ENCODE assay signal across 18 cellular contexts in the genomic region with DNA sequence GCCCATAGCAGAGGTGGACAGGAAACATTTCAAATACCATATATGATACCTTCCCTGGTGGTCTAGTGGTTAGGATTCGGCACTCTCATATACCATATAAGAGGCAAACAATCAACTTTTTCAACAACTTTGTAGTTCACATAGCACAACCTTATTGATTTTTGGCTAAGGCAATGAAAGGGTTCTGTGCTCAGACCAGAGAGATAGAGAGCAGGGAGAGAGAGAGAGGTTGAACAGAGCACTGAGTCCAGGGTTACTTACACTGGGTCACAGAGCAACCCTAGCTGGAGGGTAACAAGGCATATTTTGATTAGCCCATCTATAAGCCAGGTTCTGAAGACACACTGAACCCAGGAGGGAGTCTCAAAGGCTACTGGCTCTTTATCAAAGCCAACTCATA.
DNase-seq lines count a peak whose midpoint lies in the region; ATAC-seq, FAIRE-seq and TF ChIP-seq lines count a peak whose summit lies in the region.
"Had no signal": no experiment of that assay in that cellular context is flagged by ENCODE, and none has a peak within 500 bp of the region (broad histone marks: within the 10 kb centered on the region; RNA-seq: fewer than 3 reads in every experiment).

No MANE protein-coding gene starts in this region.

- ATAC-seq in A549 (no peak), left lung (peak; percentile 5)
- ATAC-seq: GM12878 had no signal

- TF ChIP-seq RAD21 in A549 (conservative IDR thresholded peaks at IDR 0.05 in 1 of 2, IDR thresholded peaks at IDR 0.05 in 1 of 2) = no peak

- H3K9me2 ChIP-seq in Loucy (replicated peaks; ENCODE audit: low read depth, low read length) = no peaks in the 10 kb centered on the region

- H3K4me1 ChIP-seq in A549 (peaks cover 51% of the 10 kb centered on the region), Loucy (ENCODE audit: insufficient read depth, low read length, poor library complexity, severe bottlenecking) (peaks cover 27% of the 10 kb centered on the region), left lung (peaks cover 8 to 15% of the 10 kb centered on the region in 2 donors), mucosa of stomach (ENCODE audit: control insufficient read depth, insufficient read depth, low read length) (peaks cover 29% of the 10 kb centered on the region)
- H3K4me1 ChIP-seq: HAP-1 had no signal

- intact Hi-C loops in left lung (cut with DNase I) = no loop called here

- H4K20me1 ChIP-seq in Loucy (ENCODE audit: insufficient read depth, low read length, poor library complexity, severe bottlenecking) = no peaks in the 10 kb centered on the region
- H4K20me1 ChIP-seq: BLaER1 treated with 17β-estradiol and CSF1 and Interleukin-3, amounts not matched to agents 10 nM and 100 nM had no signal

- H3K9ac ChIP-seq in Loucy (ENCODE audit: low read depth, low read length, poor library complexity, severe bottlenecking) = no peak overlapping the region
- peak overlapping the region; percentile 44 for H3K9ac ChIP-seq in mucosa of stomach (ENCODE audit: low read length)
- H3K9ac ChIP-seq: BLaER1 treated with 17β-estradiol and CSF1 and Interleukin-3, amounts not matched to agents 10 nM and 100 nM had no signal

- CTCF ChIA-PET in A549 (lab: Yijun Ruan, JAX) = interaction anchor here (3.1 kb wide), 1 partner anchor 40 kb away, joined by 10 read pairs; no protein-coding TSS in a partner anchor

- TF ChIP-seq EP300 in A549 (IDR thresholded peaks at IDR 0.05) = no peak

- no peaks in the 10 kb centered on the region for H3F3A ChIP-seq in Loucy (ENCODE audit: low read depth)

- no peaks in the 10 kb centered on the region for H3K36me3 ChIP-seq in Loucy (ENCODE audit: insufficient read depth, low read length)
- H3K36me3 ChIP-seq in left lung = no peaks in the 10 kb centered on the region
- H3K36me3 ChIP-seq in mucosa of stomach (ENCODE audit: control insufficient read depth, insufficient read depth, low read length) = no peaks in the 10 kb centered on the region
- H3K36me3 ChIP-seq: BLaER1 treated with 17β-estradiol and CSF1 and Interleukin-3, amounts not matched to agents 10 nM and 100 nM; HAP-1 had no signal

- DNase-seq in A549 (ENCODE audit: low read depth in 1 of 2, low spot score in 1 of 2) = no peak
- DNase-seq in left lung = no peak
- DNase-seq in hepatic stellate cell (ENCODE audit: low spot score) = no peak
- no peak for DNase-seq in NCI-H226
- DNase-seq in NOMO-1 (lab: John Stamatoyannopoulos, UW; ENCODE audit: unreplicated experiment in 2 of 2) = no peak
- no peak for DNase-seq in NCI-H345 treated with DMSO at 0.1 percent for 48 hours (lab: John Stamatoyannopoulos, UW; ENCODE audit: unreplicated experiment)
- DNase-seq: 8988T; ACHN; CD4-positive, CD25-positive, alpha-beta regulatory T cell; DMS 273 treated with DMSO at 0.1 percent for 48 hours; GOT3; IMR-90 had no signal

- FAIRE-seq in A549 (lab: Jason Lieb, UNC) = no peak
- FAIRE-seq: GM12878, GM18507 had no signal

- peak overlapping the region; percentile 39; the same call in 2 of the 3 replicates for H3K4me2 ChIP-seq in A549
- peak overlapping the region; percentile 40 for H3K4me2 ChIP-seq in Loucy (ENCODE audit: low read depth, low read length, poor library complexity, severe bottlenecking)
- H3K4me2 ChIP-seq: BLaER1 treated with 17β-estradiol and CSF1 and Interleukin-3, amounts not matched to agents 10 nM and 100 nM had no signal

- 0 out of 2 replicates have a peak overlapping the region, but pooled peaks have one; percentile 57 for H2AFZ ChIP-seq in Loucy (ENCODE audit: low read length)

- POLR2A ChIA-PET in A549 (lab: Yijun Ruan, JAX) = no interaction called here

- H3K9me3 ChIP-seq in A549 (no peaks in the 10 kb centered on the region), Loucy (ENCODE audit: insufficient read depth, low read depth, low read length) (no peaks in the 10 kb centered on the region), left lung (no peaks in the 10 kb centered on the region), mucosa of stomach (ENCODE audit: control insufficient read depth, low read length) (no peaks in the 10 kb centered on the region)
- H3K9me3 ChIP-seq: BLaER1 treated with 17β-estradiol and CSF1 and Interleukin-3, amounts not matched to agents 10 nM and 100 nM; HAP-1 had no signal

- TF ChIP-seq CTCF in A549 (IDR thresholded peaks at IDR 0.05) = no peak
- TF ChIP-seq CTCF in Loucy (conservative IDR thresholded peaks at IDR 0.05; ENCODE audit: low read length) = no peak
- no peak for TF ChIP-seq CTCF in left lung (IDR thresholded peaks at IDR 0.05)

- 91% methylated on average over 1 of the region's 1 CpG for WGBS in A549 (ENCODE audit: missing lambda C conversion rate)

- no peaks in the 10 kb centered on the region for H3K79me2 ChIP-seq in Loucy (ENCODE audit: insufficient read depth, low read length)

- peak overlapping the region; percentile 9 to 10; a peak in 2 of 6 replicates for H3K27ac ChIP-seq in A549
- H3K27ac ChIP-seq in left lung = peak overlapping the region; percentile 39 to 63
- H3K27ac ChIP-seq: BLaER1 treated with 17β-estradiol and CSF1 and Interleukin-3, amounts not matched to agents 10 nM and 100 nM had no signal

- H3K4me3 ChIP-seq in A549 = no peak overlapping the region
- H3K4me3 ChIP-seq in Loucy (ENCODE audit: low read length, poor library complexity, severe bottlenecking) = no peak overlapping the region
- H3K4me3 ChIP-seq in left lung = no peak overlapping the region
- H3K4me3 ChIP-seq in mucosa of stomach (ENCODE audit: low read length) = no peak overlapping the region
- H3K4me3 ChIP-seq: BLaER1 treated with 17β-estradiol and CSF1 and Interleukin-3, amounts not matched to agents 10 nM and 100 nM; GM12878; HAP-1 had no signal

- no peaks in the 10 kb centered on the region for H3K27me3 ChIP-seq in Loucy (ENCODE audit: insufficient read depth, low read length, poor library complexity, severe bottlenecking)
- no peaks in the 10 kb centered on the region for H3K27me3 ChIP-seq in left lung
- H3K27me3 ChIP-seq in mucosa of stomach (ENCODE audit: control insufficient read depth, insufficient read depth, low read length) = no peaks in the 10 kb centered on the region
- H3K27me3 ChIP-seq: BLaER1 treated with 17β-estradiol and CSF1 and Interleukin-3, amounts not matched to agents 10 nM and 100 nM had no signal

- no peak for TF ChIP-seq POLR2A in A549 (IDR thresholded peaks at IDR 0.05; ENCODE audit: low read length)

TF ChIP-seq in A549, 52 proteins besides CTCF, POLR2A, EP300 and RAD21:
- TF ChIP-seq CHD4 (IDR thresholded peaks at IDR 0.05; ENCODE audit: borderline replicate concordance) (no peak), NR3C1 (IDR thresholded peaks at IDR 0.05) (no peak), FOSL2 (IDR thresholded peaks at IDR 0.05) (no peak), FOSL2 (CRISPR knock-in tag; IDR thresholded peaks at IDR 0.05) (no peak), PHF8 (IDR thresholded peaks at IDR 0.05; ENCODE audit: borderline replicate concordance, low read depth) (no peak), POLR2AphosphoS2 (conservative IDR thresholded peaks at IDR 0.05; ENCODE audit: low read length) (no peak), EHF (CRISPR knock-in tag; IDR thresholded peaks at IDR 0.05) (no peak), NFE2L2 (conservative IDR thresholded peaks at IDR 0.05; ENCODE audit: low read length) (no peak), SMC3 (IDR thresholded peaks at IDR 0.05) (no peak), RNF2 (IDR thresholded peaks at IDR 0.05; ENCODE audit: borderline replicate concordance, low read depth) (no peak), HOXA7 (CRISPR knock-in tag; IDR thresholded peaks at IDR 0.05) (no peak), ZFP36 (IDR thresholded peaks at IDR 0.05; ENCODE audit: borderline replicate concordance, partially characterized antibody) (no peak), MAX (IDR thresholded peaks at IDR 0.05) (no peak)
